In the genomic region with DNA sequence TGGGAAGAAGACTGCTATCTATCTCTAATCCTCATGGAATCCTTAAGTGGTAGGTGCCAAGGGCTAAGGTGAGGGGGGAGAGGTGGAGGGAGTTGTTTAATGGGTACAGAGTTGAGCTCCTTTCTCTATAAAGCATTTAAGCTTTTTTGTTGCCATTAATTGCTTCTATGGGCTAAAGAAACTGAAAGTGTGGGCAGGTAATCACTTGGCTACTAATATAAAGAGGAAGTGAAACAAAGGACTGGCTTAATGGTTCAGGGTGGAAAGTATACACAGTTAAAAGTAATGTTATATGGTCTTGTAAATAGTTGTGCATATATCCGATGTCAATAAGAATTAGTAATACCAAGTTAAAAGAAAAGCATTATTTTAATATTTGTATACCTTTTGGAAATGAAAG, we compare ENCODE assay signal across 1 cellular context.
A peak's percentile ranks its signal among the peaks of the same experiment; 100 is the strongest.
TF ChIP-seq lines count a peak whose summit lies in the region.

No MANE protein-coding gene starts in this region.

TF ChIP-seq in GM12878, 131 proteins besides CTCF, POLR2A, EP300 and RAD21 (continued from another document and continues in another):
- TF ChIP-seq, protein P1, sequence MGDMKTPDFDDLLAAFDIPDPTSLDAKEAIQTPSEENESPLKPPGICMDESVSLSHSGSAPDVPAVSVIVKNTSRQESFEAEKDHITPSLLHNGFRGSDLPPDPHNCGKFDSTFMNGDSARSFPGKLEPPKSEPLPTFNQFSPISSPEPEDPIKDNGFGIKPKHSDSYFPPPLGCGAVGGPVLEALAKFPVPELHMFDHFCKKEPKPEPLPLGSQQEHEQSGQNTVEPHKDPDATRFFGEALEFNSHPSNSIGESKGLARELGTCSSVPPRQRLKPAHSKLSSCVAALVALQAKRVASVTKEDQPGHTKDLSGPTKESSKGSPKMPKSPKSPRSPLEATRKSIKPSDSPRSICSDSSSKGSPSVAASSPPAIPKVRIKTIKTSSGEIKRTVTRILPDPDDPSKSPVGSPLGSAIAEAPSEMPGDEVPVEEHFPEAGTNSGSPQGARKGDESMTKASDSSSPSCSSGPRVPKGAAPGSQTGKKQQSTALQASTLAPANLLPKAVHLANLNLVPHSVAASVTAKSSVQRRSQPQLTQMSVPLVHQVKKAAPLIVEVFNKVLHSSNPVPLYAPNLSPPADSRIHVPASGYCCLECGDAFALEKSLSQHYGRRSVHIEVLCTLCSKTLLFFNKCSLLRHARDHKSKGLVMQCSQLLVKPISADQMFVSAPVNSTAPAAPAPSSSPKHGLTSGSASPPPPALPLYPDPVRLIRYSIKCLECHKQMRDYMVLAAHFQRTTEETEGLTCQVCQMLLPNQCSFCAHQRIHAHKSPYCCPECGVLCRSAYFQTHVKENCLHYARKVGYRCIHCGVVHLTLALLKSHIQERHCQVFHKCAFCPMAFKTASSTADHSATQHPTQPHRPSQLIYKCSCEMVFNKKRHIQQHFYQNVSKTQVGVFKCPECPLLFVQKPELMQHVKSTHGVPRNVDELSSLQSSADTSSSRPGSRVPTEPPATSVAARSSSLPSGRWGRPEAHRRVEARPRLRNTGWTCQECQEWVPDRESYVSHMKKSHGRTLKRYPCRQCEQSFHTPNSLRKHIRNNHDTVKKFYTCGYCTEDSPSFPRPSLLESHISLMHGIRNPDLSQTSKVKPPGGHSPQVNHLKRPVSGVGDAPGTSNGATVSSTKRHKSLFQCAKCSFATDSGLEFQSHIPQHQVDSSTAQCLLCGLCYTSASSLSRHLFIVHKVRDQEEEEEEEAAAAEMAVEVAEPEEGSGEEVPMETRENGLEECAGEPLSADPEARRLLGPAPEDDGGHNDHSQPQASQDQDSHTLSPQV (IDR thresholded peaks at IDR 0.05): no peak
- peak; percentile 96 for TF ChIP-seq BCL11A (IDR thresholded peaks at IDR 0.05; ENCODE audit: low read depth, low read length)
- peak; percentile 99 for TF ChIP-seq MTA2 (IDR thresholded peaks at IDR 0.05; ENCODE audit: low read depth)
- peak; percentile 77 for TF ChIP-seq RUNX3 (IDR thresholded peaks at IDR 0.05; ENCODE audit: low read length)
- TF ChIP-seq MYC (IDR thresholded peaks at IDR 0.05; ENCODE audit: insufficient read depth, insufficient read length, insufficient replicate concordance, low read length, severe bottlenecking): no peak
- no peak for TF ChIP-seq ZNF207 (IDR thresholded peaks at IDR 0.05; ENCODE audit: borderline replicate concordance)
- TF ChIP-seq, protein P2, sequence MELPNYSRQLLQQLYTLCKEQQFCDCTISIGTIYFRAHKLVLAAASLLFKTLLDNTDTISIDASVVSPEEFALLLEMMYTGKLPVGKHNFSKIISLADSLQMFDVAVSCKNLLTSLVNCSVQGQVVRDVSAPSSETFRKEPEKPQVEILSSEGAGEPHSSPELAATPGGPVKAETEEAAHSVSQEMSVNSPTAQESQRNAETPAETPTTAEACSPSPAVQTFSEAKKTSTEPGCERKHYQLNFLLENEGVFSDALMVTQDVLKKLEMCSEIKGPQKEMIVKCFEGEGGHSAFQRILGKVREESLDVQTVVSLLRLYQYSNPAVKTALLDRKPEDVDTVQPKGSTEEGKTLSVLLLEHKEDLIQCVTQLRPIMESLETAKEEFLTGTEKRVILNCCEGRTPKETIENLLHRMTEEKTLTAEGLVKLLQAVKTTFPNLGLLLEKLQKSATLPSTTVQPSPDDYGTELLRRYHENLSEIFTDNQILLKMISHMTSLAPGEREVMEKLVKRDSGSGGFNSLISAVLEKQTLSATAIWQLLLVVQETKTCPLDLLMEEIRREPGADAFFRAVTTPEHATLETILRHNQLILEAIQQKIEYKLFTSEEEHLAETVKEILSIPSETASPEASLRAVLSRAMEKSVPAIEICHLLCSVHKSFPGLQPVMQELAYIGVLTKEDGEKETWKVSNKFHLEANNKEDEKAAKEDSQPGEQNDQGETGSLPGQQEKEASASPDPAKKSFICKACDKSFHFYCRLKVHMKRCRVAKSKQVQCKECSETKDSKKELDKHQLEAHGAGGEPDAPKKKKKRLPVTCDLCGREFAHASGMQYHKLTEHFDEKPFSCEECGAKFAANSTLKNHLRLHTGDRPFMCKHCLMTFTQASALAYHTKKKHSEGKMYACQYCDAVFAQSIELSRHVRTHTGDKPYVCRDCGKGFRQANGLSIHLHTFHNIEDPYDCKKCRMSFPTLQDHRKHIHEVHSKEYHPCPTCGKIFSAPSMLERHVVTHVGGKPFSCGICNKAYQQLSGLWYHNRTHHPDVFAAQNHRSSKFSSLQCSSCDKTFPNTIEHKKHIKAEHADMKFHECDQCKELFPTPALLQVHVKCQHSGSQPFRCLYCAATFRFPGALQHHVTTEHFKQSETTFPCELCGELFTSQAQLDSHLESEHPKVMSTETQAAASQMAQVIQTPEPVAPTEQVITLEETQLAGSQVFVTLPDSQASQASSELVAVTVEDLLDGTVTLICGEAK (IDR thresholded peaks at IDR 0.05; ENCODE audit: borderline replicate concordance): no peak
- no peak for TF ChIP-seq GATAD2B (conservative IDR thresholded peaks at IDR 0.05; ENCODE audit: low read depth)
- TF ChIP-seq IRF4 (IDR thresholded peaks at IDR 0.05; ENCODE audit: low read depth, low read length): peak; percentile 77
- TF ChIP-seq, protein P3, sequence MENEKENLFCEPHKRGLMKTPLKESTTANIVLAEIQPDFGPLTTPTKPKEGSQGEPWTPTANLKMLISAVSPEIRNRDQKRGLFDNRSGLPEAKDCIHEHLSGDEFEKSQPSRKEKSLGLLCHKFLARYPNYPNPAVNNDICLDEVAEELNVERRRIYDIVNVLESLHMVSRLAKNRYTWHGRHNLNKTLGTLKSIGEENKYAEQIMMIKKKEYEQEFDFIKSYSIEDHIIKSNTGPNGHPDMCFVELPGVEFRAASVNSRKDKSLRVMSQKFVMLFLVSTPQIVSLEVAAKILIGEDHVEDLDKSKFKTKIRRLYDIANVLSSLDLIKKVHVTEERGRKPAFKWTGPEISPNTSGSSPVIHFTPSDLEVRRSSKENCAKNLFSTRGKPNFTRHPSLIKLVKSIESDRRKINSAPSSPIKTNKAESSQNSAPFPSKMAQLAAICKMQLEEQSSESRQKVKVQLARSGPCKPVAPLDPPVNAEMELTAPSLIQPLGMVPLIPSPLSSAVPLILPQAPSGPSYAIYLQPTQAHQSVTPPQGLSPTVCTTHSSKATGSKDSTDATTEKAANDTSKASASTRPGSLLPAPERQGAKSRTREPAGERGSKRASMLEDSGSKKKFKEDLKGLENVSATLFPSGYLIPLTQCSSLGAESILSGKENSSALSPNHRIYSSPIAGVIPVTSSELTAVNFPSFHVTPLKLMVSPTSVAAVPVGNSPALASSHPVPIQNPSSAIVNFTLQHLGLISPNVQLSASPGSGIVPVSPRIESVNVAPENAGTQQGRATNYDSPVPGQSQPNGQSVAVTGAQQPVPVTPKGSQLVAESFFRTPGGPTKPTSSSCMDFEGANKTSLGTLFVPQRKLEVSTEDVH (IDR thresholded peaks at IDR 0.05; ENCODE audit: low read depth, partially characterized antibody): no peak
- TF ChIP-seq, protein P4, sequence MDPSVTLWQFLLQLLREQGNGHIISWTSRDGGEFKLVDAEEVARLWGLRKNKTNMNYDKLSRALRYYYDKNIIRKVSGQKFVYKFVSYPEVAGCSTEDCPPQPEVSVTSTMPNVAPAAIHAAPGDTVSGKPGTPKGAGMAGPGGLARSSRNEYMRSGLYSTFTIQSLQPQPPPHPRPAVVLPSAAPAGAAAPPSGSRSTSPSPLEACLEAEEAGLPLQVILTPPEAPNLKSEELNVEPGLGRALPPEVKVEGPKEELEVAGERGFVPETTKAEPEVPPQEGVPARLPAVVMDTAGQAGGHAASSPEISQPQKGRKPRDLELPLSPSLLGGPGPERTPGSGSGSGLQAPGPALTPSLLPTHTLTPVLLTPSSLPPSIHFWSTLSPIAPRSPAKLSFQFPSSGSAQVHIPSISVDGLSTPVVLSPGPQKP (IDR thresholded peaks at IDR 0.05; ENCODE audit: low read depth, low read length): no peak
- TF ChIP-seq MEF2A (IDR thresholded peaks at IDR 0.05; ENCODE audit: insufficient read depth, low read depth, low read length): no peak
- peak; percentile 18 for TF ChIP-seq RELA (IDR thresholded peaks at IDR 0.05; ENCODE audit: borderline replicate concordance, partially characterized antibody)
- TF ChIP-seq, protein P5, sequence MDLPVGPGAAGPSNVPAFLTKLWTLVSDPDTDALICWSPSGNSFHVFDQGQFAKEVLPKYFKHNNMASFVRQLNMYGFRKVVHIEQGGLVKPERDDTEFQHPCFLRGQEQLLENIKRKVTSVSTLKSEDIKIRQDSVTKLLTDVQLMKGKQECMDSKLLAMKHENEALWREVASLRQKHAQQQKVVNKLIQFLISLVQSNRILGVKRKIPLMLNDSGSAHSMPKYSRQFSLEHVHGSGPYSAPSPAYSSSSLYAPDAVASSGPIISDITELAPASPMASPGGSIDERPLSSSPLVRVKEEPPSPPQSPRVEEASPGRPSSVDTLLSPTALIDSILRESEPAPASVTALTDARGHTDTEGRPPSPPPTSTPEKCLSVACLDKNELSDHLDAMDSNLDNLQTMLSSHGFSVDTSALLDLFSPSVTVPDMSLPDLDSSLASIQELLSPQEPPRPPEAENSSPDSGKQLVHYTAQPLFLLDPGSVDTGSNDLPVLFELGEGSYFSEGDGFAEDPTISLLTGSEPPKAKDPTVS (IDR thresholded peaks at IDR 0.05; ENCODE audit: low read depth, low read length): no peak
- TF ChIP-seq ATF7 (IDR thresholded peaks at IDR 0.05; ENCODE audit: low read depth): 0 out of 2 replicates have a peak, but pooled peaks have one; percentile 52
- TF ChIP-seq CEBPB (IDR thresholded peaks at IDR 0.05; ENCODE audit: borderline replicate concordance in 1 of 2, low read depth in 2 of 2, low read length in 2 of 2): no peak
- peak; percentile 79; the same call in 1 of the 2 replicates for TF ChIP-seq BACH1 (IDR thresholded peaks at IDR 0.05; ENCODE audit: borderline replicate concordance)
- no peak for TF ChIP-seq TCF7 (IDR thresholded peaks at IDR 0.05; ENCODE audit: borderline replicate concordance)
- TF ChIP-seq FOS (IDR thresholded peaks at IDR 0.05; ENCODE audit: borderline replicate concordance, extremely low read depth, insufficient read length): no peak
- TF ChIP-seq POLR2AphosphoS5 (IDR thresholded peaks at IDR 0.05; ENCODE audit: low read length): no peak
- TF ChIP-seq NBN (IDR thresholded peaks at IDR 0.05): no peak
- TF ChIP-seq ESRRA (IDR thresholded peaks at IDR 0.05; ENCODE audit: low read length): no peak
- 0 out of 2 replicates have a peak, but pooled peaks have one; percentile 66 for TF ChIP-seq ZNF217 (IDR thresholded peaks at IDR 0.05)
- TF ChIP-seq NFYA (IDR thresholded peaks at IDR 0.05; ENCODE audit: borderline replicate concordance, low read depth, low read length): no peak
- no peak for TF ChIP-seq POLR2AphosphoS2 (IDR thresholded peaks at IDR 0.05; ENCODE audit: low read depth, low read length)
- TF ChIP-seq CHD1 (IDR thresholded peaks at IDR 0.05; ENCODE audit: low read depth, low read length): no peak
- TF ChIP-seq, protein P6, sequence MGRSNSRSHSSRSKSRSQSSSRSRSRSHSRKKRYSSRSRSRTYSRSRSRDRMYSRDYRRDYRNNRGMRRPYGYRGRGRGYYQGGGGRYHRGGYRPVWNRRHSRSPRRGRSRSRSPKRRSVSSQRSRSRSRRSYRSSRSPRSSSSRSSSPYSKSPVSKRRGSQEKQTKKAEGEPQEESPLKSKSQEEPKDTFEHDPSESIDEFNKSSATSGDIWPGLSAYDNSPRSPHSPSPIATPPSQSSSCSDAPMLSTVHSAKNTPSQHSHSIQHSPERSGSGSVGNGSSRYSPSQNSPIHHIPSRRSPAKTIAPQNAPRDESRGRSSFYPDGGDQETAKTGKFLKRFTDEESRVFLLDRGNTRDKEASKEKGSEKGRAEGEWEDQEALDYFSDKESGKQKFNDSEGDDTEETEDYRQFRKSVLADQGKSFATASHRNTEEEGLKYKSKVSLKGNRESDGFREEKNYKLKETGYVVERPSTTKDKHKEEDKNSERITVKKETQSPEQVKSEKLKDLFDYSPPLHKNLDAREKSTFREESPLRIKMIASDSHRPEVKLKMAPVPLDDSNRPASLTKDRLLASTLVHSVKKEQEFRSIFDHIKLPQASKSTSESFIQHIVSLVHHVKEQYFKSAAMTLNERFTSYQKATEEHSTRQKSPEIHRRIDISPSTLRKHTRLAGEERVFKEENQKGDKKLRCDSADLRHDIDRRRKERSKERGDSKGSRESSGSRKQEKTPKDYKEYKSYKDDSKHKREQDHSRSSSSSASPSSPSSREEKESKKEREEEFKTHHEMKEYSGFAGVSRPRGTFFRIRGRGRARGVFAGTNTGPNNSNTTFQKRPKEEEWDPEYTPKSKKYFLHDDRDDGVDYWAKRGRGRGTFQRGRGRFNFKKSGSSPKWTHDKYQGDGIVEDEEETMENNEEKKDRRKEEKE (IDR thresholded peaks at IDR 0.05): no peak
- TF ChIP-seq DPF2 (IDR thresholded peaks at IDR 0.05): peak; percentile 94
- TF ChIP-seq IKZF2 (IDR thresholded peaks at IDR 0.05): peak in 1 of 2 experiments; percentile 57; a peak in 1 of 4 replicates
- TF ChIP-seq HDAC2 (IDR thresholded peaks at IDR 0.05): no peak
- TF ChIP-seq SPI1 (IDR thresholded peaks at IDR 0.05; ENCODE audit: borderline replicate concordance, insufficient read depth, low read depth, low read length): peak; percentile 97
- no peak for TF ChIP-seq SMAD5 (IDR thresholded peaks at IDR 0.05; ENCODE audit: low read depth)
- no peak for TF ChIP-seq JUND (IDR thresholded peaks at IDR 0.05; ENCODE audit: low read depth, low read length)
- TF ChIP-seq, protein P7, sequence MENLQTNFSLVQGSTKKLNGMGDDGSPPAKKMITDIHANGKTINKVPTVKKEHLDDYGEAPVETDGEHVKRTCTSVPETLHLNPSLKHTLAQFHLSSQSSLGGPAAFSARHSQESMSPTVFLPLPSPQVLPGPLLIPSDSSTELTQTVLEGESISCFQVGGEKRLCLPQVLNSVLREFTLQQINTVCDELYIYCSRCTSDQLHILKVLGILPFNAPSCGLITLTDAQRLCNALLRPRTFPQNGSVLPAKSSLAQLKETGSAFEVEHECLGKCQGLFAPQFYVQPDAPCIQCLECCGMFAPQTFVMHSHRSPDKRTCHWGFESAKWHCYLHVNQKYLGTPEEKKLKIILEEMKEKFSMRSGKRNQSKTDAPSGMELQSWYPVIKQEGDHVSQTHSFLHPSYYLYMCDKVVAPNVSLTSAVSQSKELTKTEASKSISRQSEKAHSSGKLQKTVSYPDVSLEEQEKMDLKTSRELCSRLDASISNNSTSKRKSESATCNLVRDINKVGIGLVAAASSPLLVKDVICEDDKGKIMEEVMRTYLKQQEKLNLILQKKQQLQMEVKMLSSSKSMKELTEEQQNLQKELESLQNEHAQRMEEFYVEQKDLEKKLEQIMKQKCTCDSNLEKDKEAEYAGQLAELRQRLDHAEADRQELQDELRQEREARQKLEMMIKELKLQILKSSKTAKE (IDR thresholded peaks at IDR 0.05; ENCODE audit: low read depth, poor library complexity, severe bottlenecking): peak; percentile 50
- peak; percentile 64; the same call in 1 of the 2 replicates for TF ChIP-seq ZNF24 (IDR thresholded peaks at IDR 0.05)
- no peak for TF ChIP-seq NR2C1 (IDR thresholded peaks at IDR 0.05)
- no peak for TF ChIP-seq NRF1 (conservative IDR thresholded peaks at IDR 0.05; ENCODE audit: low read depth, low read length)
- peak; percentile 68; the same call in 1 of the 2 replicates for TF ChIP-seq BMI1 (IDR thresholded peaks at IDR 0.05; ENCODE audit: borderline replicate concordance)
- no peak for TF ChIP-seq PAX8 (IDR thresholded peaks at IDR 0.05)
